15 cellular contexts compared by ENCODE assay signal in genomic region chr14:105332352-105332874, GRCh38. TPM values are rescaled to one million over a fixed set of nuclear protein-coding genes. Genes with fewer than 3 reads are reported as not detected.
DNase-seq lines count a peak whose midpoint lies in the region; ATAC-seq and TF ChIP-seq lines count a peak whose summit lies in the region.
"Had no signal": no experiment of that assay in that cellular context is flagged by ENCODE, and none has a peak within 500 bp of the region (broad histone marks: within the 10 kb centered on the region; RNA-seq: fewer than 3 reads in every experiment).

No MANE protein-coding gene starts in this region.

- peaks cover 43% of the 10 kb centered on the region for H3K4me1 Mint-ChIP-seq in stimulated activated effector memory CD8-positive, alpha-beta T cell treated with anti-CD3 and anti-CD28 coated beads, Interleukin-12 subunit alpha, Interleukin-12 subunit beta, amount 100 ng/mL, for 72 hours
- H3K4me1 Mint-ChIP-seq in naive thymus-derived CD4-positive, alpha-beta T cell, result peaks cover 16 to 48% (median 36%) of the 10 kb centered on the region in 7 donors

- POLR2A ChIA-PET in naive thymus-derived CD4-positive, alpha-beta T cell (lab: Charles Lee), result no interaction called here

- H3K4me3 Mint-ChIP-seq in stimulated activated effector memory CD8-positive, alpha-beta T cell treated with anti-CD3 and anti-CD28 coated beads, Interleukin-12 subunit alpha, Interleukin-12 subunit beta, amount 100 ng/mL, for 72 hours, result no peak overlapping the region
- peak overlapping the region in 1 of 10 donors; percentile 57 for H3K4me3 Mint-ChIP-seq in naive thymus-derived CD4-positive, alpha-beta T cell

- intact Hi-C loops in lower lobe of right lung (cut with DNase I), result no loop called here
- intact Hi-C loops in naive thymus-derived CD4-positive, alpha-beta T cell (cut with micrococcal nuclease), result no loop called here

- H3K36me3 ChIP-seq in GM06990 (ENCODE audit: control insufficient read depth, insufficient read depth, low read length) (no peaks in the 10 kb centered on the region), RWPE2 (ENCODE audit: low read depth) (no peaks in the 10 kb centered on the region), lower lobe of right lung (no peaks in the 10 kb centered on the region)
- H3K36me3 ChIP-seq in naive thymus-derived CD4-positive, alpha-beta T cell (ENCODE audit: control insufficient read depth in 2 of 3, insufficient read depth in 3 of 3, low read length in 3 of 3), result peaks cover 0 to 2% (median 0%) of the 10 kb centered on the region in 3 experiments

- no peak for TF ChIP-seq CTCF in GM06990 (IDR thresholded peaks at IDR 0.05; ENCODE audit: insufficient read depth, low read length, poor library complexity, severe bottlenecking)
- TF ChIP-seq CTCF in RWPE2 (IDR thresholded peaks at IDR 0.05; ENCODE audit: poor library complexity, severe bottlenecking), result no peak
- no peak for TF ChIP-seq CTCF in lower lobe of right lung (IDR thresholded peaks at IDR 0.05)

- H3K4me3 ChIP-seq in GM06990 (replicated peaks; ENCODE audit: low read depth, low read length) (no peak overlapping the region), RWPE2 (ENCODE audit: severe bottlenecking) (no peak overlapping the region), lower lobe of right lung (no peak overlapping the region)
- no peak overlapping the region for H3K4me3 ChIP-seq in naive thymus-derived CD4-positive, alpha-beta T cell (ENCODE audit: low read length)

- no peaks in the 10 kb centered on the region for H3K36me3 Mint-ChIP-seq in stimulated activated effector memory CD8-positive, alpha-beta T cell treated with anti-CD3 and anti-CD28 coated beads, Interleukin-12 subunit alpha, Interleukin-12 subunit beta, amount 100 ng/mL, for 72 hours
- peaks cover 0 to 10% (median 0%) of the 10 kb centered on the region in 5 donors for H3K36me3 Mint-ChIP-seq in naive thymus-derived CD4-positive, alpha-beta T cell

- H3K27ac Mint-ChIP-seq in stimulated activated effector memory CD8-positive, alpha-beta T cell treated with anti-CD3 and anti-CD28 coated beads, Interleukin-12 subunit alpha, Interleukin-12 subunit beta, amount 100 ng/mL, for 72 hours, result peak overlapping the region; percentile 63
- H3K27ac Mint-ChIP-seq in naive thymus-derived CD4-positive, alpha-beta T cell, result peak overlapping the region in 3 of 9 donors; percentile 2 to 25 (median 9)

- no peaks in the 10 kb centered on the region for H3K9me3 Mint-ChIP-seq in stimulated activated effector memory CD8-positive, alpha-beta T cell treated with anti-CD3 and anti-CD28 coated beads, Interleukin-12 subunit alpha, Interleukin-12 subunit beta, amount 100 ng/mL, for 72 hours
- peaks cover 0 to 4% (median 0%) of the 10 kb centered on the region in 11 donors for H3K9me3 Mint-ChIP-seq in naive thymus-derived CD4-positive, alpha-beta T cell

- no peak for ATAC-seq in RWPE2 (ENCODE audit: low read depth)
- no peak for ATAC-seq in lower lobe of right lung
- no peak for ATAC-seq in stimulated activated effector memory CD8-positive, alpha-beta T cell treated with anti-CD3 and anti-CD28 coated beads, Interleukin-12 subunit alpha, Interleukin-12 subunit beta, amount 100 ng/mL, for 72 hours
- no peak for ATAC-seq in naive thymus-derived CD4-positive, alpha-beta T cell
- ATAC-seq in HG03521 (IDR thresholded peaks at IDR 0.05; ENCODE audit: unreplicated experiment), result no peak
- ATAC-seq: HCT116, PC-3 had no signal

- H3K9me3 ChIP-seq in RWPE2 (ENCODE audit: severe bottlenecking) (no peaks in the 10 kb centered on the region), lower lobe of right lung (no peaks in the 10 kb centered on the region)
- H3K9me3 ChIP-seq in naive thymus-derived CD4-positive, alpha-beta T cell (ENCODE audit: control insufficient read depth in 2 of 3, low read length in 3 of 3), result no peaks in the 10 kb centered on the region

- CTCF ChIA-PET in naive thymus-derived CD4-positive, alpha-beta T cell (lab: Charles Lee), result no interaction called here

- H3K27ac ChIP-seq in RWPE2 (ENCODE audit: poor library complexity, severe bottlenecking) (no peak overlapping the region), lower lobe of right lung (peak overlapping the region; percentile 13)
- H3K27ac ChIP-seq in naive thymus-derived CD4-positive, alpha-beta T cell (ENCODE audit: low read depth, low read length), result no peak overlapping the region

- H3K27me3 ChIP-seq in GM06990 (replicated peaks; ENCODE audit: control insufficient read depth, insufficient read depth, low read length), result no peaks in the 10 kb centered on the region
- no peaks in the 10 kb centered on the region for H3K27me3 ChIP-seq in RWPE2 (ENCODE audit: insufficient read depth, poor library complexity, severe bottlenecking)
- H3K27me3 ChIP-seq in lower lobe of right lung (ENCODE audit: low read depth), result no peaks in the 10 kb centered on the region
- H3K27me3 ChIP-seq in naive thymus-derived CD4-positive, alpha-beta T cell (ENCODE audit: control insufficient read depth in 2 of 2, insufficient read depth in 2 of 2, low read length in 2 of 2), result no peaks in the 10 kb centered on the region

- H3K4me1 ChIP-seq in RWPE2 (ENCODE audit: insufficient read depth, poor library complexity, severe bottlenecking) (peaks cover 6% of the 10 kb centered on the region), lower lobe of right lung (peaks cover 55% of the 10 kb centered on the region)
- H3K4me1 ChIP-seq in naive thymus-derived CD4-positive, alpha-beta T cell (ENCODE audit: control insufficient read depth in 2 of 2, insufficient read depth in 2 of 2, low read length in 2 of 2), result peaks cover 0 to 30% of the 10 kb centered on the region in 2 donors

- DNase-seq in GM06990 (ENCODE audit: extremely low read depth, insufficient read length) (peak; percentile 3), RWPE2 (ENCODE audit: low spot score) (peak; percentile 67), lower lobe of right lung (no peak), NCI-H526 (lab: John Stamatoyannopoulos, UW) (no peak)
- no peak for DNase-seq in stimulated activated effector memory CD8-positive, alpha-beta T cell treated with anti-CD3 and anti-CD28 coated beads, Interleukin-12 subunit alpha, Interleukin-12 subunit beta, amount 100 ng/mL, for 72 hours (ENCODE audit: low spot score in 2 of 2)
- no peak for DNase-seq in naive thymus-derived CD4-positive, alpha-beta T cell
- DNase-seq: DMS153; EL; NCI-H2081 treated with DMSO at 0.1 percent for 48 hours; NCI-H2227 treated with DMSO at 0.1 percent for 48 hours; NCI-H526 treated with DMSO at 0.1 percent for 48 hours; NK-92 treated with Interleukin-12 subunit alpha and Interleukin-12 subunit beta, amount 100 ng/mL, for 24 hours; PC-3 had no signal

- H3K27me3 Mint-ChIP-seq in naive thymus-derived CD4-positive, alpha-beta T cell, result no peaks in the 10 kb centered on the region

RNA-seq across cellular contexts. Expression of gene PACS2, which starts 17.9 kb away (rescaled TPM):
- total RNA-seq in lower lobe of right lung, result 79.7 TPM
- 10 to 100 TPM; 33.9 to 75.4 (median 72.3) TPM for total RNA-seq in naive thymus-derived CD4-positive, alpha-beta T cell
- polyA plus RNA-seq in naive thymus-derived CD4-positive, alpha-beta T cell, result 1 to 10 TPM; 1.5 to 4.5 TPM

RNA-seq across cellular contexts. Expression of gene BRF1, which starts 31.6 kb away (rescaled TPM):
- 35.7 TPM for total RNA-seq in lower lobe of right lung
- total RNA-seq in naive thymus-derived CD4-positive, alpha-beta T cell, result 10 to 100 TPM; 49.8 to 75.7 (median 61.4) TPM
- polyA plus RNA-seq in naive thymus-derived CD4-positive, alpha-beta T cell, result 10 to 100 TPM in 1 of 2 donors, 1 to 10 TPM in 1; 7.1 to 11.9 TPM

Comparison
In these comparisons a context has a peak if more than half of its experiments do, and no peak if none do; other contexts are left out.
1. DNase-seq: peak in GM06990 (single experiment) and RWPE2 (single experiment); none in lower lobe of right lung (single experiment), stimulated activated effector memory CD8-positive, alpha-beta T cell treated with anti-CD3 and anti-CD28 coated beads, Interleukin-12 subunit alpha, Interleukin-12 subunit beta, amount 100 ng/mL, for 72 hours (0 of 2), NCI-H526 (0 of 2) and naive thymus-derived CD4-positive, alpha-beta T cell (0 of 9).